21 cellular contexts compared by ENCODE assay signal in genomic region chr16:80776856-80777255, GRCh38. TPM values are rescaled to one million over a fixed set of nuclear protein-coding genes. Genes with fewer than 3 reads are reported as not detected.
DNase-seq lines count a peak whose midpoint lies in the region; ATAC-seq lines count a peak whose summit lies in the region.
"Had no signal": no experiment of that assay in that cellular context is flagged by ENCODE, and none has a peak within 500 bp of the region (broad histone marks: within the 10 kb centered on the region; RNA-seq: fewer than 3 reads in every experiment).

No MANE protein-coding gene starts in this region.

- H3K36me3 ChIP-seq in trophoblast cell (ENCODE audit: control insufficient read depth in 1 of 2, insufficient read depth in 2 of 2, low read length in 2 of 2) = no peaks in the 10 kb centered on the region
- H3K36me3 ChIP-seq: BE2C, BLaER1 had no signal

- no peak overlapping the region for H2AK5ac ChIP-seq in trophoblast cell (ENCODE audit: low read length)

- no peak for ATAC-seq in HG02938 (IDR thresholded peaks at IDR 0.05; ENCODE audit: unreplicated experiment)

- H4K12ac ChIP-seq in trophoblast cell (ENCODE audit: low read depth, low read length) = no peak overlapping the region

- no peak overlapping the region for H3K4ac ChIP-seq in trophoblast cell (ENCODE audit: low read depth, low read length)

- H3K18ac ChIP-seq in trophoblast cell (ENCODE audit: low read length) = no peak overlapping the region

- H3K79me2 ChIP-seq in trophoblast cell (ENCODE audit: control insufficient read depth, insufficient read depth, low read length, poor library complexity) = no peaks in the 10 kb centered on the region

- DNase-seq in ELF-1 (ENCODE audit: low read depth, low spot score) (peak; percentile 4), H4 (ENCODE audit: low spot score) (peak; percentile 23), trophoblast cell (peak; percentile 3 to 30), NCI-H1694 (lab: John Stamatoyannopoulos, UW) (no peak)
- DNase-seq: 8988T; ACHN; BE2C; C1 segment of cervical spinal cord; CD4-positive, alpha-beta memory T cell; CD4-positive, CD25-positive, alpha-beta regulatory T cell; CD8-positive, alpha-beta memory T cell; COR-L47; DMS 273 treated with DMSO at 0.1 percent for 48 hours; DMS153; DMS53; DMS79; DND-41; EL; GF-D8 had no signal

- H3K27ac ChIP-seq in trophoblast cell (ENCODE audit: low read depth, low read length) = no peak overlapping the region
- H3K27ac ChIP-seq: BLaER1 had no signal

- H3K4me1 ChIP-seq in trophoblast cell (ENCODE audit: control insufficient read depth in 1 of 2, insufficient read depth in 2 of 2, low read length in 2 of 2) = no peaks in the 10 kb centered on the region
- H3K4me1 ChIP-seq: BE2C, BLaER1 had no signal

- no peak overlapping the region for H2BK120ac ChIP-seq in trophoblast cell (ENCODE audit: insufficient read depth, low read length, poor library complexity)

- H4K91ac ChIP-seq in trophoblast cell (ENCODE audit: low read depth, low read length) = no peak overlapping the region

- no peak overlapping the region for H3K4me2 ChIP-seq in trophoblast cell (ENCODE audit: low read length)
- H3K4me2 ChIP-seq: BLaER1 had no signal

- no peaks in the 10 kb centered on the region for H3K27me3 ChIP-seq in trophoblast cell (ENCODE audit: insufficient read depth, low read length)
- H3K27me3 ChIP-seq: BE2C, BLaER1 had no signal

- no peaks in the 10 kb centered on the region for H3K79me1 ChIP-seq in trophoblast cell (ENCODE audit: low read length)

- H3K23ac ChIP-seq in trophoblast cell (ENCODE audit: low read length) = no peak overlapping the region

- no peaks in the 10 kb centered on the region for H3K9me3 ChIP-seq in trophoblast cell (ENCODE audit: insufficient read depth, low read depth, low read length)
- H3K9me3 ChIP-seq: BE2C had no signal

- no peak overlapping the region for H2BK12ac ChIP-seq in trophoblast cell (ENCODE audit: low read length)

- no CpG with 5 or more reads among the region's 19 CpGs for WGBS in trophoblast cell (ENCODE audit: extremely low coverage, insufficient coverage, insufficient read length)

- H3K9ac ChIP-seq in trophoblast cell (ENCODE audit: low read length) = no peak overlapping the region
- H3K9ac ChIP-seq: BLaER1 had no signal

- no peak overlapping the region for H3K14ac ChIP-seq in trophoblast cell (ENCODE audit: low read length)

- no peak overlapping the region for H2BK5ac ChIP-seq in trophoblast cell (ENCODE audit: low read depth, low read length, poor library complexity)

- no peak overlapping the region for H4K8ac ChIP-seq in trophoblast cell (ENCODE audit: low read depth, low read length)

- H2AFZ ChIP-seq in trophoblast cell (ENCODE audit: insufficient read depth, low read length, poor library complexity) = no peak overlapping the region

- no peak overlapping the region for H3K4me3 ChIP-seq in trophoblast cell (ENCODE audit: low read depth, low read length)
- H3K4me3 ChIP-seq: BLaER1 had no signal

RNA-seq across cellular contexts. Expression of gene CDYL2, which starts 27.5 kb away (rescaled TPM):
- 4.8 and 5.7 TPM in 2 replicates for total RNA-seq in H4 (2014; rRNA removed; shearing (Covaris generic))
- 1.2 and 1.6 TPM in 2 replicates for polyA plus RNA-seq in trophoblast cell (2013)
